ENCODE assay signal across 8 cellular contexts in genomic region chr5:95620030-95620869, GRCh38. TPM values are rescaled to one million over a fixed set of nuclear protein-coding genes. Genes with fewer than 3 reads are reported as not detected.
DNase-seq lines count a peak whose midpoint lies in the region; ATAC-seq and TF ChIP-seq lines count a peak whose summit lies in the region.

TSS of gene GPR150 (plus strand) at chr5:95620087. CDS start at chr5:95620276, 189 bp downstream.

- DNase-seq in AG10803 (ENCODE audit: low read depth) (peak; percentile 25), NOMO-1 treated with dmso at 0.1 percent for 144 hours (lab: John Stamatoyannopoulos, UW; ENCODE audit: unreplicated experiment) (peak; percentile 13), glomerular visceral epithelial cell (ENCODE audit: extremely low spot score) (peak; percentile 57), ovary (peak in 2 of 5 donors; percentile 30 to 50)

- peak within 1 kb of the TSS; percentile 83 for H3K27ac Mint-ChIP-seq in activated T-helper 17 cell treated with anti-CD3 and anti-CD28 coated beads, Interleukin-2, amount 50 U/mL, for 72 hours

- H3K4me3 Mint-ChIP-seq in activated T-helper 17 cell treated with anti-CD3 and anti-CD28 coated beads, Interleukin-2, amount 50 U/mL, for 72 hours: peak within 1 kb of the TSS; percentile 88

- peak; percentile 59 for ATAC-seq in HG03066 (IDR thresholded peaks at IDR 0.05; ENCODE audit: low read depth, unreplicated experiment)
- peak; percentile 75 for ATAC-seq in activated T-helper 17 cell treated with anti-CD3 and anti-CD28 coated beads, Interleukin-2, amount 50 U/mL, for 72 hours (replicated peaks)

- H3K36me3 Mint-ChIP-seq in activated T-helper 17 cell treated with anti-CD3 and anti-CD28 coated beads, Interleukin-2, amount 50 U/mL, for 72 hours (ENCODE audit: low read depth): peaks cover 2% of the 10 kb centered on the region

- H3K4me3 ChIP-seq in AG10803 (ENCODE audit: low read length) (peak within 1 kb of the TSS; percentile 55), ovary (peak within 1 kb of the TSS; percentile 43), urinary bladder (ENCODE audit: low read depth, low read length) (peak within 1 kb of the TSS; percentile 49)

- TF ChIP-seq CTCF in AG10803 (conservative IDR thresholded peaks at IDR 0.05; ENCODE audit: low read length): no peak
- no peak for TF ChIP-seq CTCF in ovary (IDR thresholded peaks at IDR 0.05)

- no peaks in the 10 kb centered on the region for H3K9me3 ChIP-seq in ovary

- no peaks in the 10 kb centered on the region for H3K27me3 ChIP-seq in ovary

- peaks cover 8% of the 10 kb centered on the region for H3K9me3 Mint-ChIP-seq in activated T-helper 17 cell treated with anti-CD3 and anti-CD28 coated beads, Interleukin-2, amount 50 U/mL, for 72 hours

- intact Hi-C loops in ovary (cut with DNase I): loop anchor here in 1 of 4 donors (10.0 kb wide), 1 partner anchor 975 kb away; no protein-coding TSS in a partner anchor

- no peak for TF ChIP-seq EP300 in ovary (IDR thresholded peaks at IDR 0.05)

- TF ChIP-seq POLR2A in GM18526 (IDR thresholded peaks at IDR 0.05; ENCODE audit: extremely low read depth, insufficient read length): peak; percentile 32
- no peak for TF ChIP-seq POLR2A in ovary (IDR thresholded peaks at IDR 0.05)

- peaks cover 43% of the 10 kb centered on the region for H3K4me1 Mint-ChIP-seq in activated T-helper 17 cell treated with anti-CD3 and anti-CD28 coated beads, Interleukin-2, amount 50 U/mL, for 72 hours

- H3K36me3 ChIP-seq in ovary: no peaks in the 10 kb centered on the region
- no peaks in the 10 kb centered on the region for H3K36me3 ChIP-seq in urinary bladder (ENCODE audit: insufficient read depth)

- H3K27ac ChIP-seq in ovary (no peak within 1 kb of the TSS), urinary bladder (ENCODE audit: low read depth) (no peak within 1 kb of the TSS)

- H3K4me1 ChIP-seq in ovary (ENCODE audit: insufficient read depth): peaks cover 8% of the 10 kb centered on the region
- H3K4me1 ChIP-seq in urinary bladder (ENCODE audit: insufficient read depth): no peaks in the 10 kb centered on the region

- no peaks in the 10 kb centered on the region for H3K27me3 Mint-ChIP-seq in activated T-helper 17 cell treated with anti-CD3 and anti-CD28 coated beads, Interleukin-2, amount 50 U/mL, for 72 hours

- WGBS in ovary, 3 donors: 0 to 1% (median 1%) methylated on average over 36 to 85 of the region's 85 CpGs
- WGBS in urinary bladder: under 1% methylated on average over 85 of the region's 85 CpGs

RNA-seq across cellular contexts. Expression of gene GPR150, which starts in this region (rescaled TPM):
- total RNA-seq in activated T-helper 17 cell treated with anti-CD3 and anti-CD28 coated beads, Interleukin-2, amount 50 U/mL, for 72 hours: under 1 TPM; 0.35 to 0.61 TPM
- total RNA-seq in ovary (under 1 TPM in 3 of 7 donors, not detected in 4; 0.10 to 0.50 (median 0.10) TPM), urinary bladder (not detected)
- polyA plus RNA-seq in ovary (under 1 TPM; 0.05 to 0.28 TPM), urinary bladder (0.73 TPM)

Comparison
In these comparisons a context has a peak if more than half of its experiments do, and no peak if none do; other contexts are left out.
1. Peak in ATAC-seq in activated T-helper 17 cell treated with anti-CD3 and anti-CD28 coated beads, Interleukin-2, amount 50 U/mL, for 72 hours; RNA of the gene not detected or under 1 TPM.